ENCODE assay signal across 9 cellular contexts in genomic region chr9:93071464-93071863, GRCh38. TPM values are rescaled to one million over a fixed set of nuclear protein-coding genes. Genes with fewer than 3 reads are reported as not detected.
DNase-seq lines count a peak whose midpoint lies in the region; ATAC-seq and TF ChIP-seq lines count a peak whose summit lies in the region.
"Had no signal": no experiment of that assay in that cellular context is flagged by ENCODE, and none has a peak within 500 bp of the region (broad histone marks: within the 10 kb centered on the region; RNA-seq: fewer than 3 reads in every experiment).

No MANE protein-coding gene starts in this region.

- intact Hi-C loops in Right ventricle myocardium superior (cut with DNase I) (no loop called here), cardiac septum (cut with DNase I) (no loop called here), esophagus squamous epithelium (cut with DNase I) (no loop called here)

- no peak for TF ChIP-seq POLR2A in esophagus squamous epithelium (IDR thresholded peaks at IDR 0.05)

- TF ChIP-seq CTCF in choroid plexus epithelial cell (conservative IDR thresholded peaks at IDR 0.05; ENCODE audit: low read depth, low read length) (no peak), esophagus squamous epithelium (IDR thresholded peaks at IDR 0.05) (no peak)

- H3K4me1 ChIP-seq in esophagus squamous epithelium: peaks cover 0 to 19% (median 0%) of the 10 kb centered on the region in 3 donors

- no peaks in the 10 kb centered on the region for H3K36me3 ChIP-seq in esophagus squamous epithelium

- H3K9me3 ChIP-seq in esophagus squamous epithelium: no peaks in the 10 kb centered on the region

- peak; percentile 57 for ATAC-seq in Right ventricle myocardium superior (ENCODE audit: poor library complexity)

- H3K27me3 ChIP-seq in esophagus squamous epithelium: no peaks in the 10 kb centered on the region

- H3K4me3 ChIP-seq in choroid plexus epithelial cell (ENCODE audit: low read depth, low read length) (no peak overlapping the region), esophagus squamous epithelium (no peak overlapping the region)

- 63 to 67% methylated on average over 7 of the region's 7 CpGs for WGBS in esophagus squamous epithelium, 2 donors

- no peak for DNase-seq in Right ventricle myocardium superior
- no peak for DNase-seq in cardiac septum (ENCODE audit: low spot score)
- peak; percentile 29 for DNase-seq in NCI-H2029 (lab: John Stamatoyannopoulos, UW)
- peak; percentile 52 for DNase-seq in choroid plexus epithelial cell (ENCODE audit: low read depth)
- DNase-seq in stimulated activated CD8-positive, alpha-beta memory T cell treated with anti-CD3 and anti-CD28 coated beads, Interleukin-4, amount 100 ng/mL, for 48 hours: peak; percentile 52
- DNase-seq in esophagus squamous epithelium (lab: John Stamatoyannopoulos, UW): no peak
- no peak for DNase-seq in cerebellum (ENCODE audit: low spot score)
- DNase-seq in stimulated activated naive CD4-positive, alpha-beta T cell (lab: John Stamatoyannopoulos, UW): no peak

- H3K27ac ChIP-seq in esophagus squamous epithelium: peak overlapping the region in 1 of 4 donors; percentile 18

RNA-seq across cellular contexts. Expression of gene SUSD3, which starts 13.0 kb away (rescaled TPM):
- total RNA-seq in Right ventricle myocardium superior (0.56 TPM), cardiac septum (1.1 TPM), esophagus squamous epithelium (1 to 10 TPM in 3 of 4 donors, under 1 TPM in 1; 0.22 to 5.8 (median 2.7) TPM), cerebellum (0.45 TPM)
- total RNA-seq: dermis microvascular lymphatic vessel endothelial cell had no signal

RNA-seq across cellular contexts. Expression of gene CARD19, which starts 24.6 kb away (rescaled TPM):
- total RNA-seq in Right ventricle myocardium superior: 27.5 TPM
- 45.1 TPM for total RNA-seq in cardiac septum
- total RNA-seq in esophagus squamous epithelium: 10 to 100 TPM; 16.2 to 37.8 (median 29.0) TPM
- total RNA-seq in cerebellum: 17.7 TPM

Comparison
In these comparisons a context has a peak if more than half of its experiments do, and no peak if none do; other contexts are left out.
1. DNase-seq: peak in NCI-H2029 (single experiment), choroid plexus epithelial cell (single experiment) and stimulated activated CD8-positive, alpha-beta memory T cell treated with anti-CD3 and anti-CD28 coated beads, Interleukin-4, amount 100 ng/mL, for 48 hours (single experiment); none in Right ventricle myocardium superior (single experiment), cardiac septum (single experiment), esophagus squamous epithelium (single experiment), cerebellum (single experiment) and stimulated activated naive CD4-positive, alpha-beta T cell (0 of 6).